8 cellular contexts compared by ENCODE assay signal in the genomic region with DNA sequence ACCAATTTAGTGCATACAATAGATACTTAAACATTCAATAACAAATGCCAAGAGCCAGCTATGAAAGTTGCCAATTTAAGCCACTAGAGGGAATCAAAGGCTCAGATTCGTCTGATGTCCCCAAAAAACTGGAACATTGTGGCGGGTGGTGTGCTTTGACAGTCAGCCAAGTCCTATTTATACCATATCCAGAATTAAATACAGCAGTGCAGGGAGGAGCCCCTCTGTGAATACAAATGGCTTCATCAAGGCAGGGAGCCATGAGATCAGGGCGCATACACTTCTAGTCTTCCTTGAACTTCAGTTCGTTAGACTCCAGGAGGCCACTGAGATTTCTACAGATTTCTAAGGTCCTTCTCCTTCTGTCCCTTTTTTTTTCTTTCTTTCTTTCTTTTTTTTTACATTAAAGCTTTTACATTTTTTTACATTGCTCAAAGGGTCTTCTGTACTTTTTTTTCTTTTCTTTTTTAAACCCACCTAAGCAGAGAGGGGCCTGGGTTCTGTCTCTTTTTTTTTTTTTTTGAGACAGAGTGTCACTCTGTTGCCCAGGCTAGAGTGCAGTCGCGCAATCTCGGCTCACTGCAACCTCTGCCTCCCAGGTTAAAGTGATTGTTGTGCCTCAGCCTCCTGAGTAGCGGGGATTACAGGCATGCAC. TPM values are rescaled to one million over a fixed set of nuclear protein-coding genes. Genes with fewer than 3 reads are reported as not detected.
DNase-seq lines count a peak whose midpoint lies in the region; ATAC-seq, FAIRE-seq and TF ChIP-seq lines count a peak whose summit lies in the region.

No MANE protein-coding gene starts in this region.

- no peak overlapping the region for H2AFZ ChIP-seq in HepG2 (ENCODE audit: low read length)

- no peaks in the 10 kb centered on the region for H4K20me1 ChIP-seq in HepG2 (ENCODE audit: insufficient read depth, low read length)

- FAIRE-seq in A204.1 (lab: Jason Lieb, UNC) (peak; percentile 97), HepG2 (lab: Jason Lieb, UNC) (peak; percentile 28)

- no peak overlapping the region for H3K4me2 ChIP-seq in HepG2 (ENCODE audit: low read depth, low read length)

- POLR2A ChIA-PET in HepG2 (lab: Yijun Ruan, JAX), result no interaction called here

- H3K27ac ChIP-seq in HepG2 (ENCODE audit: extremely low read length, insufficient read depth, low read length), result no peak overlapping the region
- peak overlapping the region; percentile 80 to 92 for H3K27ac ChIP-seq in testis

- H3K9ac ChIP-seq in HepG2 (ENCODE audit: insufficient read depth, low read depth, low read length), result no peak overlapping the region

- H3K9me3 ChIP-seq in T-helper 17 cell (ENCODE audit: control insufficient read depth, low read length, poor library complexity, severe bottlenecking), result no peaks in the 10 kb centered on the region
- no peaks in the 10 kb centered on the region for H3K9me3 ChIP-seq in HepG2 (ENCODE audit: low read length)
- H3K9me3 ChIP-seq in testis, result no peaks in the 10 kb centered on the region

- H3K27me3 ChIP-seq in HepG2 (ENCODE audit: control insufficient read depth in 1 of 2, insufficient read depth in 2 of 2, low read length in 2 of 2) (peaks cover 0 to 18% of the 10 kb centered on the region in 2 experiments; a peak in 3 of 5 replicates), testis (no peaks in the 10 kb centered on the region)

- TF ChIP-seq RAD21 in HepG2 (CRISPR knock-in tag; IDR thresholded peaks at IDR 0.05), result no peak

- peak; percentile 83 for ATAC-seq in T-helper 17 cell
- peak; percentile 63 for ATAC-seq in HepG2
- no peak for ATAC-seq in GM18909 (IDR thresholded peaks at IDR 0.05; ENCODE audit: poor library complexity, unreplicated experiment)

- H3K4me1 ChIP-seq in HepG2 (ENCODE audit: insufficient read depth, low read length) (no peaks in the 10 kb centered on the region), testis (peaks cover 41% of the 10 kb centered on the region)

- H3K4me1 Mint-ChIP-seq in T-helper 17 cell, result peaks cover 25% of the 10 kb centered on the region

- no peaks in the 10 kb centered on the region for H3K27me3 Mint-ChIP-seq in T-helper 17 cell

- peak overlapping the region; percentile 62 for H3K27ac Mint-ChIP-seq in T-helper 17 cell

- H3K4me3 ChIP-seq in HepG2 (replicated peaks in 1 of 3; ENCODE audit: insufficient read depth in 1 of 3, low read depth in 2 of 3, low read length in 3 of 3), result no peak overlapping the region
- no peak overlapping the region for H3K4me3 ChIP-seq in testis

- WGBS in HepG2 (ENCODE audit: low lambda C conversion rate), result 34% methylated on average over 8 of the region's 8 CpGs
- 42 to 54% methylated on average over 8 of the region's 8 CpGs for WGBS in testis, 2 donors

- in situ Hi-C loops in HepG2 (cut with HindIII; ENCODE audit: extremely low pct_ligation_motif_present, low pct_unique_long_range_greater_than_20kb), result loop anchor here (25.0 kb wide), 1 partner anchor 384 kb away; no protein-coding TSS in a partner anchor

- H3K36me3 ChIP-seq in HepG2 (replicated peaks in 1 of 2; ENCODE audit: control insufficient read depth in 1 of 2, insufficient read depth in 2 of 2, low read length in 2 of 2), result no peaks in the 10 kb centered on the region
- H3K36me3 ChIP-seq in testis (ENCODE audit: low read depth, missing control alignments), result no peaks in the 10 kb centered on the region

- peaks cover 4% of the 10 kb centered on the region for H3K36me3 Mint-ChIP-seq in T-helper 17 cell (ENCODE audit: low read depth)

- CTCF ChIA-PET in HepG2 (lab: Yijun Ruan, JAX; ENCODE audit: low intra/inter-chr PET ratio, low total read pairs), result interaction anchor here (0.7 kb wide), 1 partner anchor 143 kb away, joined by 4 read pairs; no protein-coding TSS in a partner anchor

- peak; percentile 50 for TF ChIP-seq CTCF in HepG2 (CRISPR knock-in tag; IDR thresholded peaks at IDR 0.05)
- peak; percentile 60 to 81 (median 79) for TF ChIP-seq CTCF in testis (IDR thresholded peaks at IDR 0.05)

- intact Hi-C loops in HepG2 (cut with micrococcal nuclease; ENCODE audit: unreplicated experiment) (no loop called here), testis (cut with DNase I; ENCODE audit: low total_unique reads) (no loop called here)

- BruUV-seq in HepG2 (replicated peaks; lab: Mats Ljungman, UMichigan), result no TSS peak

- DNase-seq in GM03348 (ENCODE audit: low spot score) (peak; percentile 67), NCI-H146 (lab: John Stamatoyannopoulos, UW) (peak; percentile 55), T-helper 17 cell (no peak), dedifferentiated amniotic fluid mesenchymal stem cell (ENCODE audit: extremely low spot score) (peak; percentile 88), HepG2 (ENCODE audit: low spot score) (peak; percentile 18), testis (peak; percentile 93)

- TF ChIP-seq EP300 in HepG2 (IDR thresholded peaks at IDR 0.05; ENCODE audit: low read depth in 2 of 2, low read length in 2 of 2) (no peak), HepG2 (CRISPR knock-in tag; IDR thresholded peaks at IDR 0.05; ENCODE audit: borderline replicate concordance) (no peak)

- TF ChIP-seq POLR2A in HepG2 (IDR thresholded peaks at IDR 0.05; ENCODE audit: insufficient read depth in 1 of 2, low read depth in 2 of 2, low read length in 2 of 2) (no peak), testis (IDR thresholded peaks at IDR 0.05) (no peak)

- H3K79me2 ChIP-seq in HepG2 (ENCODE audit: insufficient read depth, low read length), result no peaks in the 10 kb centered on the region

- H3K4me3 Mint-ChIP-seq in T-helper 17 cell, result no peak overlapping the region

TF ChIP-seq in HepG2, 621 proteins besides CTCF, POLR2A, EP300 and RAD21:
- TF ChIP-seq, protein P1, sequence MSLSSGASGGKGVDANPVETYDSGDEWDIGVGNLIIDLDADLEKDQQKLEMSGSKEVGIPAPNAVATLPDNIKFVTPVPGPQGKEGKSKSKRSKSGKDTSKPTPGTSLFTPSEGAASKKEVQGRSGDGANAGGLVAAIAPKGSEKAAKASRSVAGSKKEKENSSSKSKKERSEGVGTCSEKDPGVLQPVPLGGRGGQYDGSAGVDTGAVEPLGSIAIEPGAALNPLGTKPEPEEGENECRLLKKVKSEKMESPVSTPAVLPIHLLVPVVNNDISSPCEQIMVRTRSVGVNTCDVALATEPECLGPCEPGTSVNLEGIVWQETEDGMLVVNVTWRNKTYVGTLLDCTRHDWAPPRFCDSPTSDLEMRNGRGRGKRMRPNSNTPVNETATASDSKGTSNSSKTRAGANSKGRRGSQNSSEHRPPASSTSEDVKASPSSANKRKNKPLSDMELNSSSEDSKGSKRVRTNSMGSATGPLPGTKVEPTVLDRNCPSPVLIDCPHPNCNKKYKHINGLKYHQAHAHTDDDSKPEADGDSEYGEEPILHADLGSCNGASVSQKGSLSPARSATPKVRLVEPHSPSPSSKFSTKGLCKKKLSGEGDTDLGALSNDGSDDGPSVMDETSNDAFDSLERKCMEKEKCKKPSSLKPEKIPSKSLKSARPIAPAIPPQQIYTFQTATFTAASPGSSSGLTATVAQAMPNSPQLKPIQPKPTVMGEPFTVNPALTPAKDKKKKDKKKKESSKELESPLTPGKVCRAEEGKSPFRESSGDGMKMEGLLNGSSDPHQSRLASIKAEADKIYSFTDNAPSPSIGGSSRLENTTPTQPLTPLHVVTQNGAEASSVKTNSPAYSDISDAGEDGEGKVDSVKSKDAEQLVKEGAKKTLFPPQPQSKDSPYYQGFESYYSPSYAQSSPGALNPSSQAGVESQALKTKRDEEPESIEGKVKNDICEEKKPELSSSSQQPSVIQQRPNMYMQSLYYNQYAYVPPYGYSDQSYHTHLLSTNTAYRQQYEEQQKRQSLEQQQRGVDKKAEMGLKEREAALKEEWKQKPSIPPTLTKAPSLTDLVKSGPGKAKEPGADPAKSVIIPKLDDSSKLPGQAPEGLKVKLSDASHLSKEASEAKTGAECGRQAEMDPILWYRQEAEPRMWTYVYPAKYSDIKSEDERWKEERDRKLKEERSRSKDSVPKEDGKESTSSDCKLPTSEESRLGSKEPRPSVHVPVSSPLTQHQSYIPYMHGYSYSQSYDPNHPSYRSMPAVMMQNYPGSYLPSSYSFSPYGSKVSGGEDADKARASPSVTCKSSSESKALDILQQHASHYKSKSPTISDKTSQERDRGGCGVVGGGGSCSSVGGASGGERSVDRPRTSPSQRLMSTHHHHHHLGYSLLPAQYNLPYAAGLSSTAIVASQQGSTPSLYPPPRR (CRISPR knock-in tag; IDR thresholded peaks at IDR 0.05; ENCODE audit: borderline replicate concordance), result no peak
- TF ChIP-seq ZNF549 (CRISPR knock-in tag; IDR thresholded peaks at IDR 0.05) (no peak), STAG1 (CRISPR knock-in tag; IDR thresholded peaks at IDR 0.05) (peak; percentile 57)

RNA-seq across cellular contexts. Expression of a gene that starts 41.5 kb away (rescaled TPM):
- 1,000 to 10,000 TPM; 1,034 to 1,253 TPM for total RNA-seq in T-helper 17 cell
- 2,151 and 3,620 TPM in 2 replicates for total RNA-seq in HepG2 (2016; rRNA removed; fragmentation: Illumina TruSeq; extraction: Trizol)
- 366 and 430 TPM in 2 replicates for total RNA-seq in HepG2 (2016; cell fraction: cytosol; rRNA removed; fragmentation: Illumina TruSeq; extraction: Trizol; ENCODE audit: low read depth)
- 2,108 and 3,479 TPM in 2 replicates for total RNA-seq in HepG2 (2016; cell fraction: insoluble cytoplasmic fraction; rRNA removed; fragmentation: Illumina TruSeq; extraction: Trizol)
- 740 and 955 TPM in 2 replicates for total RNA-seq in HepG2 (2016; cell fraction: membrane; rRNA removed; fragmentation: Illumina TruSeq; extraction: Trizol)
- 1,052 and 1,130 TPM in 2 replicates for total RNA-seq in HepG2 (2016; cell fraction: nucleus; rRNA removed; fragmentation: Illumina TruSeq; extraction: Trizol)
- 861 and 936 TPM in 2 replicates for polyA plus RNA-seq in HepG2 (2011; rRNA removed)
- 673 and 943 TPM in 2 replicates for polyA plus RNA-seq in HepG2 (2011; cell fraction: cytosol; rRNA removed)
- 372 and 521 TPM in 2 replicates for polyA plus RNA-seq in HepG2 (2011; cell fraction: nucleus; rRNA removed)
- 489 and 1,055 TPM in 2 replicates for polyA plus RNA-seq in HepG2 (2012)
- 213 and 256 TPM in 2 replicates for polyA plus RNA-seq in HepG2 (2016; cell fraction: cytosol; fragmentation: Illumina TruSeq; extraction: Trizol; ENCODE audit: low read depth)
- 2,308 and 2,340 TPM in 2 replicates for polyA plus RNA-seq in HepG2 (2016; cell fraction: insoluble cytoplasmic fraction; fragmentation: Illumina TruSeq; extraction: Trizol; ENCODE audit: low read depth)
- 393 and 523 TPM in 2 replicates for polyA plus RNA-seq in HepG2 (2016; cell fraction: membrane; fragmentation: Illumina TruSeq; extraction: Trizol; ENCODE audit: low read depth)
- polyA plus RNA-seq in HepG2 (2016; cell fraction: nucleus; fragmentation: Illumina TruSeq; extraction: Trizol; ENCODE audit: insufficient read depth, low read depth), result 951 and 981 TPM in 2 replicates
- polyA minus RNA-seq in HepG2 (2011; rRNA and poly(A)+ RNA removed; ENCODE audit: low replicate concordance), result 1,530 and 5,645 TPM in 2 replicates
- 512 and 637 TPM in 2 replicates for polyA minus RNA-seq in HepG2 (2011; cell fraction: cytosol; rRNA and poly(A)+ RNA removed)
- polyA minus RNA-seq in HepG2 (2011; cell fraction: nucleus; rRNA and poly(A)+ RNA removed), result 410 and 759 TPM in 2 replicates
- 1,000 to 10,000 TPM in 1 of 2 donors, 100 to 1,000 TPM in 1; 863 to 1,081 TPM for total RNA-seq in testis
- polyA plus RNA-seq in testis (ENCODE audit: insufficient read depth, low read depth, low replicate concordance), result 1,106 TPM

Comparison
In these comparisons a context has a peak if more than half of its experiments do, and no peak if none do; other contexts are left out.
1. DNase-seq: peak in GM03348 (single experiment), NCI-H146 (single experiment), dedifferentiated amniotic fluid mesenchymal stem cell (single experiment), HepG2 (single experiment) and testis (single experiment); none in T-helper 17 cell (0 of 3).